Comparison of ENCODE assay signal across 27 cellular contexts in the genomic region with DNA sequence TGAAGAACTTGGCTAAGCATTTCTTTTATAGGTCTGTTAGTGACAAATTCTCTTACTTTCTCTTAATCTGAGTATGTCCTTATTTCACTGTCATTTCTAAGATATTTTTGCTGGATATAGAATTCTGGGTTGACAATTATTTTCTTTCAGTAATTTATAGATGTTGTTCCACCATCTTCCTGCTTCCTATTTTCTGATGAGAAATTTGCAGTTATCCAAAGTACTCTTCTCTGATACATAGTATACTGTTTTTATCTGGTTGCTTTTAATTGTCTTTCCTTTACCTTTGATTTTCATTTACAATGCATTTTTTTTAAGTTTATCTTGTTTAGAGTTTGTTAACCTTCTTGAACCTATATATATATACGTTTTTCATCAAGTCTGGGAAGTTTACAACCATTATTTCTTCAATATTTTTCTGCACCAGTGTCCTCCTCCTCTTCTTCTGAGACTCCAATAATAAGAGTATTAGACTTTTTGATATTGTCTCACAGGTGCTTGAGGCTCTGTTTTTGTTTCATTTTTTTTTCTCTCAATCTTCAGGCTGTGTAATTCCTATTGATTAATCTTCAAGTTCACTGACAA.
A peak's percentile ranks its signal among the peaks of the same experiment; 100 is the strongest.
DNase-seq lines count a peak whose midpoint lies in the region; ATAC-seq, FAIRE-seq and TF ChIP-seq lines count a peak whose summit lies in the region.
"Had no signal": no experiment of that assay in that cellular context is flagged by ENCODE, and none has a peak within 500 bp of the region (broad histone marks: within the 10 kb centered on the region; RNA-seq: fewer than 3 reads in every experiment).

No MANE protein-coding gene starts in this region.

- RAD21 ChIA-PET in GM12878 (lab: Charles Lee; ENCODE audit: unreplicated experiment), result no interaction called here

- no peak overlapping the region for H3K4me3 ChIP-seq in GM12878
- H3K4me3 ChIP-seq: A549; BLaER1 treated with 17β-estradiol and CSF1 and Interleukin-3, amounts not matched to agents 10 nM and 100 nM had no signal

- H3K9me3 Mint-ChIP-seq in activated naive CD4-positive, alpha-beta T cell treated with anti-CD3 and anti-CD28 coated beads, Interleukin-2, amount 50 U/mL, for 24 hours, result peaks cover 7% of the 10 kb centered on the region
- H3K9me3 Mint-ChIP-seq in natural killer cell treated with Interleukin-12 subunit alpha and Interleukin-12 subunit beta and Interleukin-15 and Interleukin-18, amount 100 ng/mL, for 72 hours, result peaks cover 12% of the 10 kb centered on the region
- peaks cover 4 to 7% of the 10 kb centered on the region in 2 donors for H3K9me3 Mint-ChIP-seq in natural killer cell

- H3K9me3 ChIP-seq in GM12878 (replicated peaks; ENCODE audit: control insufficient read depth, insufficient read depth, low read length), result peaks cover 8% of the 10 kb centered on the region; the same call in 2 of the 3 replicates
- H3K9me3 ChIP-seq: A549, Caco-2 had no signal

- no peaks in the 10 kb centered on the region for H3K79me2 ChIP-seq in GM12878 (ENCODE audit: control insufficient read depth, insufficient read depth, low read length)

- in situ Hi-C loops in GM12878 (cut with MboI), result no loop called here

- BruUV-seq in GM12878 (replicated peaks; lab: Mats Ljungman, UMichigan), result no TSS peak

- TF ChIP-seq EP300 in GM12878 (IDR thresholded peaks at IDR 0.05; ENCODE audit: borderline replicate concordance in 1 of 2, control insufficient read depth in 1 of 2, low read depth in 2 of 2, low read length in 2 of 2), result no peak

- H3K4me3 Mint-ChIP-seq in activated naive CD4-positive, alpha-beta T cell treated with anti-CD3 and anti-CD28 coated beads, Interleukin-2, amount 50 U/mL, for 24 hours, result no peak overlapping the region
- H3K4me3 Mint-ChIP-seq in natural killer cell treated with Interleukin-12 subunit alpha and Interleukin-12 subunit beta and Interleukin-15 and Interleukin-18, amount 100 ng/mL, for 72 hours, result peak overlapping the region; percentile 44
- H3K4me3 Mint-ChIP-seq in natural killer cell, result no peak overlapping the region
- H3K4me3 Mint-ChIP-seq: B cell; CD4-positive, alpha-beta T cell; CD8-positive, alpha-beta T cell had no signal

- H3K4me2 ChIP-seq in GM12878 (ENCODE audit: control insufficient read depth, insufficient read depth), result no peak overlapping the region
- H3K4me2 ChIP-seq: A549; BLaER1 treated with 17β-estradiol and CSF1 and Interleukin-3, amounts not matched to agents 10 nM and 100 nM had no signal

- H3K27me3 ChIP-seq in GM12878 (replicated peaks in 1 of 2; ENCODE audit: control insufficient read depth in 2 of 2, insufficient read depth in 2 of 2, low read length in 1 of 2), result no peaks in the 10 kb centered on the region
- H3K27me3 ChIP-seq: BLaER1 treated with 17β-estradiol and CSF1 and Interleukin-3, amounts not matched to agents 10 nM and 100 nM had no signal

- no peak overlapping the region for H3K27ac ChIP-seq in GM12878 (ENCODE audit: control insufficient read depth, insufficient read depth)
- H3K27ac ChIP-seq: 22Rv1; A549; BLaER1 treated with 17β-estradiol and CSF1 and Interleukin-3, amounts not matched to agents 10 nM and 100 nM; C4-2B had no signal

- SMC1A ChIA-PET in GM12878 (lab: Charles Lee; ENCODE audit: uncharacterized antibody, unreplicated experiment), result interaction anchor here (0.9 kb wide), 1 partner anchor 147 kb away, joined by 3 read pairs; no protein-coding TSS in a partner anchor

- TF ChIP-seq POLR2A in GM12878 (IDR thresholded peaks at IDR 0.05; ENCODE audit: low read depth, low read length), result no peak

- peaks cover 41% of the 10 kb centered on the region for H3K4me1 Mint-ChIP-seq in activated naive CD4-positive, alpha-beta T cell treated with anti-CD3 and anti-CD28 coated beads, Interleukin-2, amount 50 U/mL, for 24 hours
- peaks cover 38 to 39% of the 10 kb centered on the region in 2 donors for H3K4me1 Mint-ChIP-seq in natural killer cell treated with Interleukin-12 subunit alpha and Interleukin-12 subunit beta and Interleukin-15 and Interleukin-18, amount 100 ng/mL, for 72 hours (ENCODE audit: low read depth in 2 of 2)
- no peaks in the 10 kb centered on the region for H3K4me1 Mint-ChIP-seq in natural killer cell

- TF ChIP-seq CTCF in natural killer cell (IDR thresholded peaks at IDR 0.05), result no peak
- TF ChIP-seq CTCF in GM12878 (IDR thresholded peaks at IDR 0.05 in 2 of 3, conservative IDR thresholded peaks at IDR 0.05 in 1 of 3; ENCODE audit: control insufficient read depth in 2 of 3, extremely low read depth in 1 of 3, insufficient read depth in 1 of 3, low read depth in 3 of 3, low read length in 3 of 3), result no peak

- peaks cover 17% of the 10 kb centered on the region for H3K4me1 ChIP-seq in GM12878 (ENCODE audit: control insufficient read depth, insufficient read depth, low read length)
- H3K4me1 ChIP-seq: Caco-2 had no signal

- H2AFZ ChIP-seq in GM12878 (ENCODE audit: control insufficient read depth, low read depth, low read length), result no peak overlapping the region

- no peaks in the 10 kb centered on the region for H3K36me3 ChIP-seq in GM12878 (ENCODE audit: control insufficient read depth in 2 of 2, insufficient read depth in 2 of 2, low read length in 1 of 2)
- H3K36me3 ChIP-seq: BLaER1 treated with 17β-estradiol and CSF1 and Interleukin-3, amounts not matched to agents 10 nM and 100 nM had no signal

- no peak for ATAC-seq in natural killer cell treated with Interleukin-12 subunit alpha and Interleukin-12 subunit beta and Interleukin-15 and Interleukin-18, amount 100 ng/mL, for 72 hours
- ATAC-seq in natural killer cell (no peak), GM12878 (no peak)
- ATAC-seq: A549; CD8-positive, alpha-beta T cell had no signal

- POLR2A ChIA-PET in GM12878 (lab: Charles Lee), result interaction anchor here (1.0 kb wide), 1 partner anchor 9 kb away, joined by 3 read pairs; no protein-coding TSS in a partner anchor

- no peaks in the 10 kb centered on the region for H3K27me3 Mint-ChIP-seq in activated naive CD4-positive, alpha-beta T cell treated with anti-CD3 and anti-CD28 coated beads, Interleukin-2, amount 50 U/mL, for 24 hours
- H3K27me3 Mint-ChIP-seq in natural killer cell treated with Interleukin-12 subunit alpha and Interleukin-12 subunit beta and Interleukin-15 and Interleukin-18, amount 100 ng/mL, for 72 hours, result peaks cover 3 to 8% of the 10 kb centered on the region in 2 donors
- peaks cover 8 to 34% of the 10 kb centered on the region in 2 donors for H3K27me3 Mint-ChIP-seq in natural killer cell (ENCODE audit: low read depth in 2 of 2)

- no peak for DNase-seq in activated naive CD4-positive, alpha-beta T cell treated with anti-CD3 and anti-CD28 coated beads, Interleukin-2, amount 50 U/mL, for 16 hours
- no peak for DNase-seq in natural killer cell treated with Interleukin-12 subunit alpha and Interleukin-12 subunit beta and Interleukin-15 and Interleukin-18, amount 100 ng/mL, for 72 hours (ENCODE audit: low spot score)
- no peak for DNase-seq in natural killer cell
- DNase-seq in RCC 7860 (ENCODE audit: low spot score), result no peak
- DNase-seq in GM12878 (ENCODE audit: low read depth, low spot score), result no peak
- DNase-seq in D341Med (ENCODE audit: low spot score), result no peak
- no peak for DNase-seq in kidney glomerular epithelial cell (lab: John Stamatoyannopoulos, UW)
- DNase-seq: AML-193; Caco-2; Calu3; CD4-positive, alpha-beta T cell; CD8-positive, alpha-beta T cell; DMS 273 treated with DMSO at 0.1 percent for 48 hours; DMS153; DMS53; DMS79; DND-41; EL; GDM1 had no signal

- H3K9ac ChIP-seq in GM12878 (ENCODE audit: control insufficient read depth, insufficient read depth, low read length), result no peak overlapping the region
- H3K9ac ChIP-seq: BLaER1 treated with 17β-estradiol and CSF1 and Interleukin-3, amounts not matched to agents 10 nM and 100 nM had no signal

- intact Hi-C loops in natural killer cell (cut with micrococcal nuclease) (no loop called here), GM12878 (cut with micrococcal nuclease; ENCODE audit: unreplicated experiment) (no loop called here)

- FAIRE-seq in RCC 7860 (lab: Jason Lieb, UNC) (peak; percentile 23), GM12878 (lab: Jason Lieb, UNC) (no peak)
- FAIRE-seq: A549, GM12892, GM18507 had no signal

- CTCF ChIA-PET in GM12878 (lab: Yijun Ruan, JAX), result no interaction called here

- H3K27ac Mint-ChIP-seq in activated naive CD4-positive, alpha-beta T cell treated with anti-CD3 and anti-CD28 coated beads, Interleukin-2, amount 50 U/mL, for 24 hours, result peak overlapping the region; percentile 66
- H3K27ac Mint-ChIP-seq in natural killer cell treated with Interleukin-12 subunit alpha and Interleukin-12 subunit beta and Interleukin-15 and Interleukin-18, amount 100 ng/mL, for 72 hours, result peak overlapping the region in 1 of 2 donors; percentile 88
- no peak overlapping the region for H3K27ac Mint-ChIP-seq in natural killer cell
- H3K27ac Mint-ChIP-seq: B cell; CD4-positive, alpha-beta T cell; CD8-positive, alpha-beta T cell had no signal

- no peaks in the 10 kb centered on the region for H4K20me1 ChIP-seq in GM12878 (ENCODE audit: control insufficient read depth, insufficient read depth)
- H4K20me1 ChIP-seq: BLaER1 treated with 17β-estradiol and CSF1 and Interleukin-3, amounts not matched to agents 10 nM and 100 nM had no signal

- H3K36me3 Mint-ChIP-seq in activated naive CD4-positive, alpha-beta T cell treated with anti-CD3 and anti-CD28 coated beads, Interleukin-2, amount 50 U/mL, for 24 hours, result peaks cover 4% of the 10 kb centered on the region
- peaks cover 18% of the 10 kb centered on the region for H3K36me3 Mint-ChIP-seq in natural killer cell treated with Interleukin-12 subunit alpha and Interleukin-12 subunit beta and Interleukin-15 and Interleukin-18, amount 100 ng/mL, for 72 hours
- peaks cover 11% of the 10 kb centered on the region for H3K36me3 Mint-ChIP-seq in natural killer cell
- H3K36me3 Mint-ChIP-seq: CD8-positive, alpha-beta T cell had no signal

- 78% methylated on average over 1 of the region's 1 CpG for WGBS in GM12878 (ENCODE audit: insufficient coverage, insufficient replicate concordance, low lambda C conversion rate, missing lambda C conversion rate)

- TF ChIP-seq RAD21 in GM12878 (IDR thresholded peaks at IDR 0.05; ENCODE audit: insufficient read depth, low read depth, low read length), result no peak

TF ChIP-seq in GM12878, 131 proteins besides CTCF, POLR2A, EP300 and RAD21 (continues in another document):
- TF ChIP-seq ZNF207 (IDR thresholded peaks at IDR 0.05; ENCODE audit: borderline replicate concordance), result no peak
- TF ChIP-seq, protein P1, sequence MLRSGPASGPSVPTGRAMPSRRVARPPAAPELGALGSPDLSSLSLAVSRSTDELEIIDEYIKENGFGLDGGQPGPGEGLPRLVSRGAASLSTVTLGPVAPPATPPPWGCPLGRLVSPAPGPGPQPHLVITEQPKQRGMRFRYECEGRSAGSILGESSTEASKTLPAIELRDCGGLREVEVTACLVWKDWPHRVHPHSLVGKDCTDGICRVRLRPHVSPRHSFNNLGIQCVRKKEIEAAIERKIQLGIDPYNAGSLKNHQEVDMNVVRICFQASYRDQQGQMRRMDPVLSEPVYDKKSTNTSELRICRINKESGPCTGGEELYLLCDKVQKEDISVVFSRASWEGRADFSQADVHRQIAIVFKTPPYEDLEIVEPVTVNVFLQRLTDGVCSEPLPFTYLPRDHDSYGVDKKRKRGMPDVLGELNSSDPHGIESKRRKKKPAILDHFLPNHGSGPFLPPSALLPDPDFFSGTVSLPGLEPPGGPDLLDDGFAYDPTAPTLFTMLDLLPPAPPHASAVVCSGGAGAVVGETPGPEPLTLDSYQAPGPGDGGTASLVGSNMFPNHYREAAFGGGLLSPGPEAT (IDR thresholded peaks at IDR 0.05; ENCODE audit: low read depth), result no peak
